8 cellular contexts compared by ENCODE assay signal in the genomic region with DNA sequence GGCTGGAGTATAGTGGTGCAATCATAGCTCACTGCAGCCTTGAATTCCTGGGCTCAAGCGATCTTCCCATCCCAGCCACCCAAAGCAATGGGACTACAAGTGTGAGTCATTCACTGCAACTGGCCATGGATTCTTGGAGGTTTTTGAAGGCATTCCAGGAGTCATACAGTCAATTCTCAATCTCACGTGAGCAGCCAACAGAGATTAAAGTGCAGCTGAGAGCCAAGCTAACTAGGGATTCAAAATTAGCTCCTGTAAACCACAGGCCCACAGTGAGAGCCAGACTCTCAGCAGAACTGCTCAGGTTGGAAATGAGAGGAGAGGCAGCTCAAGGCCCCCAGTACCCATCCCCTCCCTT. TPM values are rescaled to one million over a fixed set of nuclear protein-coding genes. Genes with fewer than 3 reads are reported as not detected.
DNase-seq lines count a peak whose midpoint lies in the region; ATAC-seq and TF ChIP-seq lines count a peak whose summit lies in the region.

No MANE protein-coding gene starts in this region.

- H3K27ac ChIP-seq in HUES48 (ENCODE audit: low read depth, low read length) (peak overlapping the region; percentile 49), breast epithelium (peak overlapping the region; percentile 22 to 33)

- H3K36me3 ChIP-seq in HUES48 (ENCODE audit: control insufficient read depth, insufficient read depth, low read length) (peaks cover 19% of the 10 kb centered on the region), breast epithelium (no peaks in the 10 kb centered on the region)

- H3K27me3 ChIP-seq in HUES48 (ENCODE audit: control insufficient read depth, insufficient read depth, low read length) (no peaks in the 10 kb centered on the region), breast epithelium (no peaks in the 10 kb centered on the region)

- H3K9me3 ChIP-seq in HUES48 (ENCODE audit: control insufficient read depth, insufficient read depth, low read length) (no peaks in the 10 kb centered on the region), breast epithelium (no peaks in the 10 kb centered on the region)

- intact Hi-C loops in breast epithelium (cut with DNase I; ENCODE audit: low total_unique reads) = no loop called here

- H3K27me3 Mint-ChIP-seq in memory B cell = no peaks in the 10 kb centered on the region

- TF ChIP-seq POLR2A in breast epithelium (IDR thresholded peaks at IDR 0.05) = no peak

- H3K9me3 Mint-ChIP-seq in memory B cell = peaks cover 3% of the 10 kb centered on the region

- H3K4me1 ChIP-seq in HUES48 (ENCODE audit: control insufficient read depth, insufficient read depth, low read length) (peaks cover 6% of the 10 kb centered on the region; the same call in 1 of the 2 replicates), breast epithelium (peaks cover 0 to 14% of the 10 kb centered on the region in 2 donors)

- no peak for ATAC-seq in memory B cell (ENCODE audit: low read depth)
- ATAC-seq in GM18861 (IDR thresholded peaks at IDR 0.05; ENCODE audit: unreplicated experiment) = no peak
- no peak for ATAC-seq in GM18517 (IDR thresholded peaks at IDR 0.05; ENCODE audit: unreplicated experiment)

- H3K27ac Mint-ChIP-seq in memory B cell = peak overlapping the region; percentile 95

- H3K4me1 Mint-ChIP-seq in memory B cell = peaks cover 44% of the 10 kb centered on the region

- H3K4me3 ChIP-seq in HUES48 (ENCODE audit: low read depth, low read length) (no peak overlapping the region), breast epithelium (no peak overlapping the region)

- no peak for TF ChIP-seq CTCF in breast epithelium (IDR thresholded peaks at IDR 0.05)

- peaks cover 24% of the 10 kb centered on the region for H3K36me3 Mint-ChIP-seq in memory B cell

- no peak overlapping the region for H3K9ac ChIP-seq in HUES48 (ENCODE audit: low read depth, low read length)

- no peak overlapping the region for H3K4me3 Mint-ChIP-seq in memory B cell

- peak; percentile 74 for DNase-seq in AG08396 (ENCODE audit: low spot score)
- DNase-seq in breast epithelium (ENCODE audit: low spot score in 2 of 2) = no peak
- DNase-seq in memory B cell (ENCODE audit: low spot score in 2 of 2) = no peak
- DNase-seq in GOT3 (lab: John Stamatoyannopoulos, UW) = no peak
- DNase-seq in activated CD4-positive, alpha-beta T cell treated with anti-CD3 and anti-CD28 coated beads for 4 hours = no peak

RNA-seq across cellular contexts. Expression of a gene that starts 30.2 kb away (rescaled TPM):
- total RNA-seq in breast epithelium = 10 to 100 TPM; 66.4 to 84.6 (median 67.4) TPM
